In genomic region chr4:83361416-83362196, GRCh38 we compare ENCODE assay signal across 1 cellular context.
TF ChIP-seq lines count a peak whose summit lies in the region.

No MANE protein-coding gene starts in this region.

TF ChIP-seq in HepG2, 621 proteins besides CTCF, POLR2A, EP300 and RAD21 (continued from another document and continues in another):
- TF ChIP-seq ZNF574 (CRISPR knock-in tag; IDR thresholded peaks at IDR 0.05) (0 out of 2 replicates have a peak, but pooled peaks have one; percentile 22), JARID2 (CRISPR knock-in tag; IDR thresholded peaks at IDR 0.05; ENCODE audit: insufficient replicate concordance) (no peak), ELF3 (CRISPR knock-in tag; IDR thresholded peaks at IDR 0.05) (peak; percentile 97), KDM6A (CRISPR knock-in tag; IDR thresholded peaks at IDR 0.05; ENCODE audit: low read depth) (peak; percentile 43; the same call in 1 of the 2 replicates), AHDC1 (CRISPR knock-in tag; IDR thresholded peaks at IDR 0.05; ENCODE audit: borderline replicate concordance) (peak; percentile 84; the same call in 1 of the 2 replicates), PLRG1 (conservative IDR thresholded peaks at IDR 0.05) (no peak), FOSL1 (CRISPR knock-in tag; IDR thresholded peaks at IDR 0.05; ENCODE audit: borderline replicate concordance) (no peak), ZNF460 (CRISPR knock-in tag; IDR thresholded peaks at IDR 0.05; ENCODE audit: borderline replicate concordance) (no peak), HBP1 (CRISPR knock-in tag; IDR thresholded peaks at IDR 0.05; ENCODE audit: low read depth) (no peak), MTF2 (CRISPR knock-in tag; IDR thresholded peaks at IDR 0.05; ENCODE audit: borderline replicate concordance) (no peak), ZNF605 (CRISPR knock-in tag; IDR thresholded peaks at IDR 0.05) (peak; percentile 32; the same call in 1 of the 2 replicates), ZNF703 (CRISPR knock-in tag; IDR thresholded peaks at IDR 0.05; ENCODE audit: borderline replicate concordance) (no peak), CHCHD3 (CRISPR knock-in tag; IDR thresholded peaks at IDR 0.05) (no peak), TP53 (CRISPR knock-in tag; conservative IDR thresholded peaks at IDR 0.05) (no peak), ZBTB1 (CRISPR knock-in tag; IDR thresholded peaks at IDR 0.05; ENCODE audit: borderline replicate concordance) (no peak), ZNF777 (CRISPR knock-in tag; IDR thresholded peaks at IDR 0.05) (no peak), ZNF501 (CRISPR knock-in tag; IDR thresholded peaks at IDR 0.05) (peak; percentile 37), ISL2 (CRISPR knock-in tag; IDR thresholded peaks at IDR 0.05) (peak; percentile 88; the same call in 1 of the 2 replicates), SP1 (IDR thresholded peaks at IDR 0.05) (no peak), SP1 (CRISPR knock-in tag; IDR thresholded peaks at IDR 0.05) (no peak), SAP130 (CRISPR knock-in tag; IDR thresholded peaks at IDR 0.05; ENCODE audit: low read depth) (peak; percentile 77), ZNF318 (CRISPR knock-in tag; IDR thresholded peaks at IDR 0.05) (no peak), KAT8 (CRISPR knock-in tag; IDR thresholded peaks at IDR 0.05) (peak; percentile 61), PHB2 (IDR thresholded peaks at IDR 0.05; ENCODE audit: partially characterized antibody) (no peak), ZNF275 (CRISPR knock-in tag; IDR thresholded peaks at IDR 0.05; ENCODE audit: borderline replicate concordance) (no peak), ZNF414 (CRISPR knock-in tag; IDR thresholded peaks at IDR 0.05) (peak; percentile 41; the same call in 1 of the 2 replicates), ZNF543 (CRISPR knock-in tag; IDR thresholded peaks at IDR 0.05) (no peak), POGZ (CRISPR knock-in tag; IDR thresholded peaks at IDR 0.05) (peak; percentile 56), GFI1 (CRISPR knock-in tag; IDR thresholded peaks at IDR 0.05; ENCODE audit: borderline replicate concordance) (no peak; the same call in 1 of the 2 replicates), ZNF276 (CRISPR knock-in tag; IDR thresholded peaks at IDR 0.05; ENCODE audit: low read depth) (no peak), TBX2 (CRISPR knock-in tag; IDR thresholded peaks at IDR 0.05; ENCODE audit: borderline replicate concordance) (peak; percentile 92), PHF21A (CRISPR knock-in tag; IDR thresholded peaks at IDR 0.05) (peak; percentile 24; the same call in 1 of the 2 replicates), ZEB1 (IDR thresholded peaks at IDR 0.05; ENCODE audit: insufficient replicate concordance, low read depth) (peak; percentile 36), ARID2 (CRISPR knock-in tag; IDR thresholded peaks at IDR 0.05; ENCODE audit: borderline replicate concordance) (no peak), FOXJ3 (CRISPR knock-in tag; IDR thresholded peaks at IDR 0.05; ENCODE audit: borderline replicate concordance) (0 out of 2 replicates have a peak, but pooled peaks have one; percentile 15), IRF2 (CRISPR knock-in tag; IDR thresholded peaks at IDR 0.05) (0 out of 2 replicates have a peak, but pooled peaks have one; percentile 36), SNRNP70 (IDR thresholded peaks at IDR 0.05; ENCODE audit: low read depth, low read length) (no peak)
